In the genomic region with DNA sequence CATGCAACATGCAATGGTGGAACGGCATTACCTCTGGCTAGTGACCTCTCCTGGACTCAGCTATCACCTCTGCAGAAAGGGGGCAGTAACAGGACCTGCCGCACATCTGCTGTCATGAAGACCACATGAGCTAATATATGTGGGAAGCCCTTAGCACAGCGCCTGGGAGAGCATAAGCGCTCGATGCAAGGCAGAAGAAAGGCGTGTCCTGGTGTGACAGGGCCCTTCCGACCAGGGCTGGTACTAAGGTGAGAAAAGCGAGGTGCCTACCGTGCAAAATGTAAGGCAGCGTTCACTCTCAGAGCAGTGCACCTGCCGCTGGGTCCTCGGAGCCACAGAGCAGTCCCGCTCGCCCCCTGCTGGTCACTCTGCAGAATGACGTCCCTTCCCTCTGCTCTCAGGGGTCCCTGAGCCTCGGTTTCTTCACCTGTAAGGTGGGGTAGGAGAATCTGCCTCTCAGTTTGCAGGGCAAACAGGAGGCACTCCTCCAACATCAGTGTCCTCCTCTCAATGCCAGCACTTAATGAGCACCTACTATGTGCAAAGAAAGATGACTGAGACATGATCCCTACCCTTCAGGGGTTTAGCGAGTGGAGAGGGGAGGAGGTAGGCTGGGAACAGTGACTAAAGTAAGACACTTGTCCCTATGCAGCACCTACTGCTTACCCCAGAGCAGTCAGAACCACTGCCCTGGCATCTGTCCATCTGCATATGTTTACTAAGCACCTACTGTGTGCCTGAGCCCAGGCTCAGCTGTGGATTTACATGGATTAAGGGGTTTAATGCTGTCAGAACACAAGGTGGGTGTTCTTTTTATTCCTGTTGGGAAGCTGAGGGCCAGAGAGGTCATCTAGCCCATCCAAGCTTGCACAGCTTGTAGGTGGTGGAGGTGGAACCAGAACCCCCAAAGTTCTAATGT, we compare ENCODE assay signal across 8 cellular contexts. TPM values are rescaled to one million over a fixed set of nuclear protein-coding genes. Genes with fewer than 3 reads are reported as not detected.
DNase-seq lines count a peak whose midpoint lies in the region; ATAC-seq and TF ChIP-seq lines count a peak whose summit lies in the region.

No MANE protein-coding gene starts in this region.

- CTCF ChIA-PET in activated CD8-positive, alpha-beta T cell treated with anti-CD3 and anti-CD28 coated beads for 36 hours (lab: Charles Lee), result interaction anchor here (0.6 to 10.5 kb wide), 50 partner anchors 8 to 323 kb away, joined by 3 to 438 read pairs (median 4); a partner anchor contains a TSS

- peak; percentile 97 for TF ChIP-seq CTCF in activated CD8-positive, alpha-beta T cell treated with anti-CD3 and anti-CD28 coated beads for 36 hours (IDR thresholded peaks at IDR 0.05)
- peak; percentile 96 for TF ChIP-seq CTCF in mesothelial cell of epicardium (IDR thresholded peaks at IDR 0.05; ENCODE audit: unreplicated experiment)

- ATAC-seq in HG03175 (IDR thresholded peaks at IDR 0.05; ENCODE audit: unreplicated experiment) (peak; percentile 55), GM21381 (IDR thresholded peaks at IDR 0.05; ENCODE audit: unreplicated experiment) (no peak)
- peak; percentile 87 for ATAC-seq in activated CD8-positive, alpha-beta T cell treated with anti-CD3 and anti-CD28 coated beads for 36 hours

- H3K27me3 Mint-ChIP-seq in activated CD8-positive, alpha-beta T cell treated with anti-CD3 and anti-CD28 coated beads for 36 hours, result peaks cover 16% of the 10 kb centered on the region
- H3K27me3 Mint-ChIP-seq in mesothelial cell of epicardium (ENCODE audit: low read depth), result peaks cover 10% of the 10 kb centered on the region

- H3K4me1 Mint-ChIP-seq in activated CD8-positive, alpha-beta T cell treated with anti-CD3 and anti-CD28 coated beads for 36 hours (ENCODE audit: low read depth), result peaks cover 20% of the 10 kb centered on the region
- peaks cover 6% of the 10 kb centered on the region for H3K4me1 Mint-ChIP-seq in mesothelial cell of epicardium

- intact Hi-C loops in activated CD8-positive, alpha-beta T cell treated with anti-CD3 and anti-CD28 coated beads for 36 hours (cut with micrococcal nuclease), result loop anchor here (2.0 to 10.0 kb wide), 2 partner anchors 68 to 274 kb away; no protein-coding TSS in a partner anchor

- no peak overlapping the region for H3K4me3 Mint-ChIP-seq in activated CD8-positive, alpha-beta T cell treated with anti-CD3 and anti-CD28 coated beads for 36 hours
- no peak overlapping the region for H3K4me3 Mint-ChIP-seq in mesothelial cell of epicardium

- POLR2A ChIA-PET in activated CD8-positive, alpha-beta T cell treated with anti-CD3 and anti-CD28 coated beads for 36 hours (lab: Charles Lee), result interaction anchor here (0.8 to 2.3 kb wide), 5 partner anchors 12 to 71 kb away, joined by 3 to 12 read pairs (median 7); no protein-coding TSS in a partner anchor

- no peak overlapping the region for H3K27ac Mint-ChIP-seq in activated CD8-positive, alpha-beta T cell treated with anti-CD3 and anti-CD28 coated beads for 36 hours
- H3K27ac Mint-ChIP-seq in mesothelial cell of epicardium, result no peak overlapping the region

- DNase-seq in DMS79 treated with DMSO at 0.1 percent for 48 hours (lab: John Stamatoyannopoulos, UW), result peak; percentile 74
- peak; percentile 62 for DNase-seq in NCI-H748 (lab: John Stamatoyannopoulos, UW; ENCODE audit: unreplicated experiment)
- DNase-seq in activated CD8-positive, alpha-beta T cell treated with anti-CD3 and anti-CD28 coated beads for 36 hours, result peak; percentile 85
- peak; percentile 36 for DNase-seq in effector CD8-positive, alpha-beta T cell (lab: John Stamatoyannopoulos, UW)
- DNase-seq in mesothelial cell of epicardium (ENCODE audit: low spot score in 2 of 2, unreplicated experiment in 2 of 2), result peak; percentile 61 to 84
- DNase-seq in stimulated activated CD8-positive, alpha-beta memory T cell treated with anti-CD3 and anti-CD28 coated beads, Interleukin-4, amount 100 ng/mL, for 4 hours (ENCODE audit: low read depth in 2 of 2, low spot score in 1 of 2), result peak; percentile 53 to 55

- H3K9me3 Mint-ChIP-seq in activated CD8-positive, alpha-beta T cell treated with anti-CD3 and anti-CD28 coated beads for 36 hours, result no peaks in the 10 kb centered on the region
- H3K9me3 Mint-ChIP-seq in mesothelial cell of epicardium, result no peaks in the 10 kb centered on the region

- H3K36me3 Mint-ChIP-seq in activated CD8-positive, alpha-beta T cell treated with anti-CD3 and anti-CD28 coated beads for 36 hours (ENCODE audit: low read depth), result no peaks in the 10 kb centered on the region
- no peaks in the 10 kb centered on the region for H3K36me3 Mint-ChIP-seq in mesothelial cell of epicardium

RNA-seq across cellular contexts. Expression of a gene that starts 41.1 kb away (rescaled TPM):
- 1 to 10 TPM; 1.5 to 1.6 TPM for total RNA-seq in activated CD8-positive, alpha-beta T cell treated with anti-CD3 and anti-CD28 coated beads for 36 hours
- 113 to 118 TPM (median 117 TPM) in 3 replicates for total RNA-seq in mesothelial cell of epicardium

Comparison
In these comparisons a context has a peak if more than half of its experiments do, and no peak if none do; other contexts are left out.
1. RNA of a gene that starts 41.1 kb away (total RNA-seq): 113 to 118 TPM in mesothelial cell of epicardium; 1.5 to 1.6 TPM in activated CD8-positive, alpha-beta T cell treated with anti-CD3 and anti-CD28 coated beads for 36 hours; every median in the first group is over 10 times any median in the second.
2. Peak in every context shown above with its lines, with median percentiles within 50 percentile points of each other: DNase-seq.